ENCODE assay signal across 1 cellular context in genomic region chr15:90677807-90678790, GRCh38.
TF ChIP-seq lines count a peak whose summit lies in the region.

No MANE protein-coding gene starts in this region.

TF ChIP-seq in IMR-90, 13 proteins besides CTCF, POLR2A, EP300 and RAD21:
- TF ChIP-seq RCOR1 (IDR thresholded peaks at IDR 0.05; ENCODE audit: insufficient replicate concordance, low read length) (no peak), NFE2L2 (IDR thresholded peaks at IDR 0.05; ENCODE audit: low read depth, low read length) (no peak), MXI1 (IDR thresholded peaks at IDR 0.05; ENCODE audit: borderline replicate concordance, low read depth, low read length) (no peak)
